In the genomic region with DNA sequence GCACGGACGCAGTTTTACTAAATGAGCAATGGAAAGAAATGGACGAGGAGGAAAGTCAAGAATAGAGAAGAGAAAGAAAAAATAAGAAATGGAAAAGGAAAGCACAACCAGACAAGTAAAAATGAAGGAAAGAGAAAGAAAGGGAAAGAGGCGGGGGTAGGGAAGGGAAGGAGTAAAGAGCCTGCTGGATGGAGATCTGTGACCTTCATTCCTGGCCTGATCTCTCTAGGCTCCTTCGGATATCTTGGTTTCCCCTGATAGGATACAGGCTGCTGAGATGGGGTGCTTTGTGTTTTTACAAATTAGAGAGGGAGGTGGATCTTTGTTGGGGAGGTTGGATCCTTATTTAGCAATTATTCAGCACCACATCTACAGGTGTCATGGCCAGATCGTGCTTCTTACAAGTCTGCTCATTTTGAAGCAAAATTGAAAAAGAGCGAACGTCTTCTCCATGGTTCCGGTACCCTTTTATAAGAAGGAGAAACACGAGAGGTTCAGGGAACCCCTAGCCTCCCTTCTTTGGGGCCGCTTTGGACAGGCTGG, we compare ENCODE assay signal across 8 cellular contexts. TPM values are rescaled to one million over a fixed set of nuclear protein-coding genes. Genes with fewer than 3 reads are reported as not detected.
DNase-seq lines count a peak whose midpoint lies in the region; ATAC-seq and TF ChIP-seq lines count a peak whose summit lies in the region.

No MANE protein-coding gene starts in this region.

- no peaks in the 10 kb centered on the region for H3K9me3 Mint-ChIP-seq in central memory CD8-positive, alpha-beta T cell
- no peaks in the 10 kb centered on the region for H3K9me3 Mint-ChIP-seq in natural killer cell

- peaks cover 41% of the 10 kb centered on the region for H3K4me1 Mint-ChIP-seq in central memory CD8-positive, alpha-beta T cell
- H3K4me1 Mint-ChIP-seq in natural killer cell: peaks cover 34 to 43% of the 10 kb centered on the region in 2 donors

- TF ChIP-seq CTCF in natural killer cell (IDR thresholded peaks at IDR 0.05): no peak

- peak overlapping the region; percentile 82 for H3K4me3 Mint-ChIP-seq in central memory CD8-positive, alpha-beta T cell
- peak overlapping the region; percentile 91 for H3K4me3 Mint-ChIP-seq in natural killer cell

- H3K4me1 ChIP-seq in BLaER1 treated with 17β-estradiol and CSF1 and Interleukin-3, amounts not matched to agents 10 nM and 100 nM: peaks cover 24 to 35% (median 33%) of the 10 kb centered on the region in 10 experiments

- H3K27ac ChIP-seq in BLaER1 treated with 17β-estradiol and CSF1 and Interleukin-3, amounts not matched to agents 10 nM and 100 nM: no peak overlapping the region

- ATAC-seq in HG03175 (IDR thresholded peaks at IDR 0.05; ENCODE audit: unreplicated experiment) (peak; percentile 0), natural killer cell (no peak), GM21447 (IDR thresholded peaks at IDR 0.05; ENCODE audit: unreplicated experiment) (no peak), HG03442 (IDR thresholded peaks at IDR 0.05; ENCODE audit: unreplicated experiment) (no peak)
- ATAC-seq in central memory CD8-positive, alpha-beta T cell (replicated peaks; ENCODE audit: extremely low read depth, poor library complexity, severe bottlenecking): no peak

- H3K27me3 ChIP-seq in BLaER1 treated with 17β-estradiol and CSF1 and Interleukin-3, amounts not matched to agents 10 nM and 100 nM: peaks cover 50 to 76% (median 63%) of the 10 kb centered on the region in 11 experiments

- intact Hi-C loops in natural killer cell (cut with micrococcal nuclease): no loop called here

- DNase-seq in central memory CD8-positive, alpha-beta T cell (ENCODE audit: low spot score in 2 of 2): no peak
- DNase-seq in natural killer cell: no peak
- DNase-seq in mesenteric fat pad (ENCODE audit: low spot score): no peak
- no peak for DNase-seq in hepatic stellate cell (ENCODE audit: low spot score)

- H3K4me2 ChIP-seq in BLaER1 treated with 17β-estradiol and CSF1 and Interleukin-3, amounts not matched to agents 10 nM and 100 nM: peak overlapping the region; percentile 79 to 100 (median 91)

- H3K27ac Mint-ChIP-seq in central memory CD8-positive, alpha-beta T cell (ENCODE audit: low read depth): no peak overlapping the region
- H3K27ac Mint-ChIP-seq in natural killer cell: peak overlapping the region in 1 of 2 donors; percentile 77

- no peak overlapping the region for H3K9ac ChIP-seq in BLaER1 treated with 17β-estradiol and CSF1 and Interleukin-3, amounts not matched to agents 10 nM and 100 nM

- peaks cover 0 to 26% (median 8%) of the 10 kb centered on the region in 11 experiments; a peak in 7 of 22 replicates for H4K20me1 ChIP-seq in BLaER1 treated with 17β-estradiol and CSF1 and Interleukin-3, amounts not matched to agents 10 nM and 100 nM

- H3K27me3 Mint-ChIP-seq in central memory CD8-positive, alpha-beta T cell: peaks cover 56% of the 10 kb centered on the region
- peaks cover 41 to 47% of the 10 kb centered on the region in 2 donors for H3K27me3 Mint-ChIP-seq in natural killer cell (ENCODE audit: low read depth in 2 of 2)

- H3K4me3 ChIP-seq in BLaER1 treated with 17β-estradiol and CSF1 and Interleukin-3, amounts not matched to agents 10 nM and 100 nM: peak overlapping the region; percentile 45 to 72 (median 60)

- peaks cover 0 to 8% (median 0%) of the 10 kb centered on the region in 11 experiments; a peak in 4 of 22 replicates for H3K9me3 ChIP-seq in BLaER1 treated with 17β-estradiol and CSF1 and Interleukin-3, amounts not matched to agents 10 nM and 100 nM (replicated peaks in 1 of 11)

- peaks cover 13% of the 10 kb centered on the region for H3K36me3 Mint-ChIP-seq in central memory CD8-positive, alpha-beta T cell (ENCODE audit: insufficient read depth)
- H3K36me3 Mint-ChIP-seq in natural killer cell: no peaks in the 10 kb centered on the region

- no peaks in the 10 kb centered on the region for H3K36me3 ChIP-seq in BLaER1 treated with 17β-estradiol and CSF1 and Interleukin-3, amounts not matched to agents 10 nM and 100 nM

RNA-seq across cellular contexts. Expression of gene LRP2, which starts 0.8 kb away (rescaled TPM):
- total RNA-seq in natural killer cell (not detected), mesenteric fat pad (not detected)
